ENCODE assay signal across 8 cellular contexts in genomic region chr3:170154569-170155143, GRCh38. TPM values are rescaled to one million over a fixed set of nuclear protein-coding genes. Genes with fewer than 3 reads are reported as not detected.
DNase-seq lines count a peak whose midpoint lies in the region; ATAC-seq and TF ChIP-seq lines count a peak whose summit lies in the region.

No MANE protein-coding gene starts in this region.

- intact Hi-C loops in left lung (cut with DNase I), result no loop called here

- ATAC-seq in GM18870 (IDR thresholded peaks at IDR 0.05; ENCODE audit: unreplicated experiment) (peak; percentile 89), HG02642 (IDR thresholded peaks at IDR 0.05; ENCODE audit: poor library complexity, unreplicated experiment) (peak; percentile 82), left lung (peak; percentile 45)

- TF ChIP-seq CTCF in left lung (IDR thresholded peaks at IDR 0.05), result no peak

- H3K9me3 ChIP-seq in left lung, result no peaks in the 10 kb centered on the region

- peak overlapping the region in 1 of 2 donors; percentile 72 for H3K27ac ChIP-seq in left lung

- no peaks in the 10 kb centered on the region for H3K27me3 ChIP-seq in left lung

- peaks cover 4 to 26% of the 10 kb centered on the region in 2 donors for H3K4me1 ChIP-seq in left lung

- POLR2A ChIA-PET in HEK293T (lab: Yijun Ruan, JAX), result no interaction called here

- CTCF ChIA-PET in HEK293T (lab: Yijun Ruan, JAX), result interaction anchor here (0.5 kb wide), 1 partner anchor 23 kb away, joined by 3 read pairs; no protein-coding TSS in a partner anchor

- H3K36me3 ChIP-seq in left lung, result peaks cover 0 to 8% of the 10 kb centered on the region in 2 donors

- peak; percentile 96 for DNase-seq in NOMO-1 treated with DMSO at 0.1 percent for 48 hours (lab: John Stamatoyannopoulos, UW; ENCODE audit: unreplicated experiment)
- DNase-seq in left lung, result no peak
- no peak for DNase-seq in HEK293T (ENCODE audit: extremely low spot score)
- DNase-seq in GM03348 (ENCODE audit: low spot score), result no peak
- no peak for DNase-seq in nucleus accumbens (lab: John Stamatoyannopoulos, UW)
- no peak for DNase-seq in inferior parietal cortex (ENCODE audit: extremely low spot score)

- no peak overlapping the region for H3K4me3 ChIP-seq in left lung

TF ChIP-seq in HEK293T, 16 proteins besides CTCF, POLR2A, EP300 and RAD21:
- TF ChIP-seq, protein P1, sequence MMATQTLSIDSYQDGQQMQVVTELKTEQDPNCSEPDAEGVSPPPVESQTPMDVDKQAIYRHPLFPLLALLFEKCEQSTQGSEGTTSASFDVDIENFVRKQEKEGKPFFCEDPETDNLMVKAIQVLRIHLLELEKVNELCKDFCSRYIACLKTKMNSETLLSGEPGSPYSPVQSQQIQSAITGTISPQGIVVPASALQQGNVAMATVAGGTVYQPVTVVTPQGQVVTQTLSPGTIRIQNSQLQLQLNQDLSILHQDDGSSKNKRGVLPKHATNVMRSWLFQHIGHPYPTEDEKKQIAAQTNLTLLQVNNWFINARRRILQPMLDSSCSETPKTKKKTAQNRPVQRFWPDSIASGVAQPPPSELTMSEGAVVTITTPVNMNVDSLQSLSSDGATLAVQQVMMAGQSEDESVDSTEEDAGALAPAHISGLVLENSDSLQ (IDR thresholded peaks at IDR 0.05), result no peak

RNA-seq across cellular contexts. Expression of gene PHC3, which starts 26.9 kb away (rescaled TPM):
- total RNA-seq in left lung, result 10 to 100 TPM; 58.3 to 66.3 TPM
